In genomic region chr10:49407552-49408137, GRCh38 we compare ENCODE assay signal across 8 cellular contexts. TPM values are rescaled to one million over a fixed set of nuclear protein-coding genes. Genes with fewer than 3 reads are reported as not detected.
DNase-seq lines count a peak whose midpoint lies in the region; ATAC-seq and FAIRE-seq lines count a peak whose summit lies in the region.

No MANE protein-coding gene starts in this region.

- peak; percentile 80 for DNase-seq in ELR (ENCODE audit: low read depth)
- DNase-seq in NCI-H82 treated with DMSO at 0.1 percent for 48 hours (lab: John Stamatoyannopoulos, UW; ENCODE audit: unreplicated experiment), result peak; percentile 9
- peak; percentile 33 to 48 for DNase-seq in activated CD8-positive, alpha-beta memory T cell treated with anti-CD3 and anti-CD28 coated beads for 4 hours (ENCODE audit: low read depth in 2 of 2)
- peak; percentile 88 for DNase-seq in myocyte (ENCODE audit: low read depth)
- DNase-seq in stimulated activated CD8-positive, alpha-beta memory T cell treated with anti-CD3 and anti-CD28 coated beads, Interleukin-4, amount 100 ng/mL, for 48 hours, result peak; percentile 87

- peak; percentile 70 for ATAC-seq in HG02870 (IDR thresholded peaks at IDR 0.05; ENCODE audit: unreplicated experiment)
- no peak for ATAC-seq in GM18870 (IDR thresholded peaks at IDR 0.05; ENCODE audit: unreplicated experiment)

- FAIRE-seq in endometrium (lab: Jason Lieb, UNC), result peak; percentile 72

RNA-seq across cellular contexts. Expression of gene DRGX, which starts 11.8 kb away (rescaled TPM):
- total RNA-seq in myocyte, result not detected in 2 replicates
- 0.03 TPM for polyA plus RNA-seq in myocyte (2012)

Comparison
In these comparisons a context has a peak if more than half of its experiments do, and no peak if none do; other contexts are left out.
1. DNase-seq: peak in every context shown above with its lines; median percentile 88 in myocyte; 87 in stimulated activated CD8-positive, alpha-beta memory T cell treated with anti-CD3 and anti-CD28 coated beads, Interleukin-4, amount 100 ng/mL, for 48 hours; 80 in ELR; 40 in activated CD8-positive, alpha-beta memory T cell treated with anti-CD3 and anti-CD28 coated beads for 4 hours; 9 in NCI-H82 treated with DMSO at 0.1 percent for 48 hours.